1 cellular context compared by ENCODE assay signal in the genomic region with DNA sequence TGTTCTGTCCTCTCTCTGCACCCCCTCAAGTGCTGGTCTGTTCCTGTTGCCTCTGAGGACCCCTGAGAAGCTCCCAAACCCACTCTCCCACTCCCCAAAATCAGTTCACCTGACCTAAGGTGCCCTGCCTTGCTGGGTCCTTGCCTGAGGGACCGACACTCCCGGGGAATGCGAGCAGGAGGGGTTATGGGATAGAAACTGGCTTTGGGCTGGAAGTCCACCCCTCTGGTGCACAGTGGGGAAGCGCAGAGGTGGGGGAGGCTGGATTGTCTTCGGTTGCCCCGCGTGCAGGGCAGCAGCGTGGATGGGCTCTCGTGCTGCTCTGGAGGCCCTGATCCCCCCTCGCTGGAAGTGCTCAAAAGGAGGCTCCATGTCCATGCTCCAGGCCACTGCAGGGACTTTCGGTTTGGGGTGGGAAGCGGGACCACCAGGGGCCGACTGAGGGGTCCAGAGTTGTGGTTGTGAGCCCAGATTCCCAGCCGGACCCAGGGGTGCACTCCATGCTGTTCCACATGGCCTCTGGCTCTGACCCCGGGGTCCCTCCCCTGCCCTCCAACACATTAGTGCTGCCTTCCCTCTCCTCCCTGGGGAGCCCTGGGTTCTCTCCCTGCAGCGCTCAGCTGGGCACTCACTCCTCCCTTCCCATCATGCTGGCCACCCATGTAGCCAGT.
TF ChIP-seq lines count a peak whose summit lies in the region.

No MANE protein-coding gene starts in this region.

TF ChIP-seq in SK-N-SH treated with all-trans-retinoic acid at 6 μM for 48 hours, 23 proteins besides CTCF, POLR2A, EP300 and RAD21 (continued from another document):
- TF ChIP-seq, protein P1, sequence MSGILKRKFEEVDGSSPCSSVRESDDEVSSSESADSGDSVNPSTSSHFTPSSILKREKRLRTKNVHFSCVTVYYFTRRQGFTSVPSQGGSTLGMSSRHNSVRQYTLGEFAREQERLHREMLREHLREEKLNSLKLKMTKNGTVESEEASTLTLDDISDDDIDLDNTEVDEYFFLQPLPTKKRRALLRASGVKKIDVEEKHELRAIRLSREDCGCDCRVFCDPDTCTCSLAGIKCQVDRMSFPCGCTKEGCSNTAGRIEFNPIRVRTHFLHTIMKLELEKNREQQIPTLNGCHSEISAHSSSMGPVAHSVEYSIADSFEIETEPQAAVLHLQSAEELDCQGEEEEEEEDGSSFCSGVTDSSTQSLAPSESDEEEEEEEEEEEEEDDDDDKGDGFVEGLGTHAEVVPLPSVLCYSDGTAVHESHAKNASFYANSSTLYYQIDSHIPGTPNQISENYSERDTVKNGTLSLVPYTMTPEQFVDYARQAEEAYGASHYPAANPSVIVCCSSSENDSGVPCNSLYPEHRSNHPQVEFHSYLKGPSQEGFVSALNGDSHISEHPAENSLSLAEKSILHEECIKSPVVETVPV (CRISPR knock-in tag; IDR thresholded peaks at IDR 0.05), result no peak
- TF ChIP-seq PPARA (CRISPR knock-in tag; IDR thresholded peaks at IDR 0.05; ENCODE audit: borderline replicate concordance) (no peak), ZFP30 (CRISPR knock-in tag; IDR thresholded peaks at IDR 0.05) (no peak), ESRRG (CRISPR knock-in tag; IDR thresholded peaks at IDR 0.05) (no peak), ZNF8 (CRISPR knock-in tag; IDR thresholded peaks at IDR 0.05) (no peak)
- TF ChIP-seq, protein P2, sequence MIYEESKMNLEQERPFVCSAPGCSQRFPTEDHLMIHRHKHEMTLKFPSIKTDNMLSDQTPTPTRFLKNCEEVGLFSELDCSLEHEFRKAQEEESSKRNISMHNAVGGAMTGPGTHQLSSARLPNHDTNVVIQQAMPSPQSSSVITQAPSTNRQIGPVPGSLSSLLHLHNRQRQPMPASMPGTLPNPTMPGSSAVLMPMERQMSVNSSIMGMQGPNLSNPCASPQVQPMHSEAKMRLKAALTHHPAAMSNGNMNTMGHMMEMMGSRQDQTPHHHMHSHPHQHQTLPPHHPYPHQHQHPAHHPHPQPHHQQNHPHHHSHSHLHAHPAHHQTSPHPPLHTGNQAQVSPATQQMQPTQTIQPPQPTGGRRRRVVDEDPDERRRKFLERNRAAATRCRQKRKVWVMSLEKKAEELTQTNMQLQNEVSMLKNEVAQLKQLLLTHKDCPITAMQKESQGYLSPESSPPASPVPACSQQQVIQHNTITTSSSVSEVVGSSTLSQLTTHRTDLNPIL (CRISPR knock-in tag; IDR thresholded peaks at IDR 0.05; ENCODE audit: low read depth), result no peak
- TF ChIP-seq, protein P3, sequence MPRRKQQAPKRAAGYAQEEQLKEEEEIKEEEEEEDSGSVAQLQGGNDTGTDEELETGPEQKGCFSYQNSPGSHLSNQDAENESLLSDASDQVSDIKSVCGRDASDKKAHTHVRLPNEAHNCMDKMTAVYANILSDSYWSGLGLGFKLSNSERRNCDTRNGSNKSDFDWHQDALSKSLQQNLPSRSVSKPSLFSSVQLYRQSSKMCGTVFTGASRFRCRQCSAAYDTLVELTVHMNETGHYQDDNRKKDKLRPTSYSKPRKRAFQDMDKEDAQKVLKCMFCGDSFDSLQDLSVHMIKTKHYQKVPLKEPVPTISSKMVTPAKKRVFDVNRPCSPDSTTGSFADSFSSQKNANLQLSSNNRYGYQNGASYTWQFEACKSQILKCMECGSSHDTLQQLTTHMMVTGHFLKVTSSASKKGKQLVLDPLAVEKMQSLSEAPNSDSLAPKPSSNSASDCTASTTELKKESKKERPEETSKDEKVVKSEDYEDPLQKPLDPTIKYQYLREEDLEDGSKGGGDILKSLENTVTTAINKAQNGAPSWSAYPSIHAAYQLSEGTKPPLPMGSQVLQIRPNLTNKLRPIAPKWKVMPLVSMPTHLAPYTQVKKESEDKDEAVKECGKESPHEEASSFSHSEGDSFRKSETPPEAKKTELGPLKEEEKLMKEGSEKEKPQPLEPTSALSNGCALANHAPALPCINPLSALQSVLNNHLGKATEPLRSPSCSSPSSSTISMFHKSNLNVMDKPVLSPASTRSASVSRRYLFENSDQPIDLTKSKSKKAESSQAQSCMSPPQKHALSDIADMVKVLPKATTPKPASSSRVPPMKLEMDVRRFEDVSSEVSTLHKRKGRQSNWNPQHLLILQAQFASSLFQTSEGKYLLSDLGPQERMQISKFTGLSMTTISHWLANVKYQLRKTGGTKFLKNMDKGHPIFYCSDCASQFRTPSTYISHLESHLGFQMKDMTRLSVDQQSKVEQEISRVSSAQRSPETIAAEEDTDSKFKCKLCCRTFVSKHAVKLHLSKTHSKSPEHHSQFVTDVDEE (CRISPR knock-in tag; IDR thresholded peaks at IDR 0.05), result no peak
TF ChIP-seq in SK-N-SH treated with all-trans-retinoic acid at 6 μM for 48 hours: peak in this region for 0.
